ENCODE assay signal across 8 cellular contexts in genomic region chr1:101309334-101310221, GRCh38.
DNase-seq lines count a peak whose midpoint lies in the region; ATAC-seq lines count a peak whose summit lies in the region.

No MANE protein-coding gene starts in this region.

- peak; percentile 49 for ATAC-seq in HG02884 (IDR thresholded peaks at IDR 0.05; ENCODE audit: unreplicated experiment)
- peak; percentile 48 to 54 for ATAC-seq in activated CD4-positive, CD25-positive, alpha-beta regulatory T cell treated with anti-CD3 and anti-CD28 coated beads, Interleukin-2, amount 50 U/mL, for 24 hours

- DNase-seq in SKM-1 treated with dmso at 0.1 percent for 144 hours (lab: John Stamatoyannopoulos, UW; ENCODE audit: unreplicated experiment), result peak; percentile 41
- no peak for DNase-seq in SKM-1 (lab: John Stamatoyannopoulos, UW; ENCODE audit: unreplicated experiment)
- peak; percentile 96 for DNase-seq in NCI-H2107 treated with DMSO at 0.1 percent for 48 hours (lab: John Stamatoyannopoulos, UW; ENCODE audit: unreplicated experiment)
- peak; percentile 67 for DNase-seq in cerebellum (ENCODE audit: low spot score)
- peak; percentile 60 for DNase-seq in kidney tubule cell (ENCODE audit: low spot score)
- DNase-seq in stimulated activated CD4-positive, alpha-beta T cell treated with anti-CD3 and anti-CD28 coated beads, Interleukin-1b, Interleukin-23, amount 100 ng/mL, for 48 hours, result peak; percentile 69
